2 cellular contexts compared by ENCODE assay signal in the genomic region with DNA sequence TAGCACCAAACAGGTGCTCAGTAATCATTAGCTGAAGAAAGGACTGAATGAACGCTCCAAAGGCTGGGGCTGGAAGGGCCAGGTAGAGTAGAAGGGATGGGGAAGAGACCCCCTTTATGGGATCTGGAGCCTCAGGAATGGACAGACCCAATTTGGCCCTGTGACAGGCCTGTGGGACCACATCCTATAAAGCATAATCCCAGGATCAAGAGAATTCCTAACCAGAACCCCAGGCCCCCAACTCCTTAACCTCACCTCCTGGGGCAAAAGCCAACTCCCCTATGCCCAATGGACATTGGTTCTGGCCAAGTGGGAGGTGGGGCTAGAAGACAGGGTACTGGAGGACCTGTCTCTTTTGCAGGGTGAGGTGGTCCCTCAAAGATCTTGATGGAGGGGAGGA.
TF ChIP-seq lines count a peak whose summit lies in the region.

No MANE protein-coding gene starts in this region.

TF ChIP-seq in HEK293, 187 proteins besides CTCF, POLR2A, EP300 and RAD21:
- TF ChIP-seq ZBTB21 (tag by site-specific recombination; IDR thresholded peaks at IDR 0.05) (no peak), ZNF707 (tag by site-specific recombination; IDR thresholded peaks at IDR 0.05) (no peak), ZFP3 (tag by site-specific recombination; IDR thresholded peaks at IDR 0.05; ENCODE audit: low read depth) (no peak), ZNF677 (tag by site-specific recombination; IDR thresholded peaks at IDR 0.05) (no peak), ZNF664 (tag by site-specific recombination; IDR thresholded peaks at IDR 0.05) (no peak)
- TF ChIP-seq, protein P1, sequence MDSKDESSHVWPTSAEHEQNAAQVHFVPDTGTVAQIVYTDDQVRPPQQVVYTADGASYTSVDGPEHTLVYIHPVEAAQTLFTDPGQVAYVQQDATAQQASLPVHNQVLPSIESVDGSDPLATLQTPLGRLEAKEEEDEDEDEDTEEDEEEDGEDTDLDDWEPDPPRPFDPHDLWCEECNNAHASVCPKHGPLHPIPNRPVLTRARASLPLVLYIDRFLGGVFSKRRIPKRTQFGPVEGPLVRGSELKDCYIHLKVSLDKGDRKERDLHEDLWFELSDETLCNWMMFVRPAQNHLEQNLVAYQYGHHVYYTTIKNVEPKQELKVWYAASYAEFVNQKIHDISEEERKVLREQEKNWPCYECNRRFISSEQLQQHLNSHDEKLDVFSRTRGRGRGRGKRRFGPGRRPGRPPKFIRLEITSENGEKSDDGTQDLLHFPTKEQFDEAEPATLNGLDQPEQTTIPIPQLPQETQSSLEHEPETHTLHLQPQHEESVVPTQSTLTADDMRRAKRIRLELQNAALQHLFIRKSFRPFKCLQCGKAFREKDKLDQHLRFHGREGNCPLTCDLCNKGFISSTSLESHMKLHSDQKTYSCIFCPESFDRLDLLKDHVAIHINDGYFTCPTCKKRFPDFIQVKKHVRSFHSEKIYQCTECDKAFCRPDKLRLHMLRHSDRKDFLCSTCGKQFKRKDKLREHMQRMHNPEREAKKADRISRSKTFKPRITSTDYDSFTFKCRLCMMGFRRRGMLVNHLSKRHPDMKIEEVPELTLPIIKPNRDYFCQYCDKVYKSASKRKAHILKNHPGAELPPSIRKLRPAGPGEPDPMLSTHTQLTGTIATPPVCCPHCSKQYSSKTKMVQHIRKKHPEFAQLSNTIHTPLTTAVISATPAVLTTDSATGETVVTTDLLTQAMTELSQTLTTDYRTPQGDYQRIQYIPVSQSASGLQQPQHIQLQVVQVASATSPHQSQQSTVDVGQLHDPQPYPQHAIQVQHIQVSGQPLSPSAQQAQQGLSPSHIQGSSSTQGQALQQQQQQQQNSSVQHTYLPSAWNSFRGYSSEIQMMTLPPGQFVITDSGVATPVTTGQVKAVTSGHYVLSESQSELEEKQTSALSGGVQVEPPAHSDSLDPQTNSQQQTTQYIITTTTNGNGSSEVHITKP (tag by site-specific recombination; IDR thresholded peaks at IDR 0.05): peak; percentile 82

TF ChIP-seq in K562, 482 proteins besides CTCF, POLR2A, EP300 and RAD21:
- TF ChIP-seq, protein P1 (IDR thresholded peaks at IDR 0.05; ENCODE audit: partially characterized antibody): peak; percentile 92
- TF ChIP-seq ZNF354B (CRISPR knock-in tag; IDR thresholded peaks at IDR 0.05): no peak
TF ChIP-seq in K562: peak in this region for 1.
